Comparison of ENCODE assay signal across 1 cellular context in the genomic region with DNA sequence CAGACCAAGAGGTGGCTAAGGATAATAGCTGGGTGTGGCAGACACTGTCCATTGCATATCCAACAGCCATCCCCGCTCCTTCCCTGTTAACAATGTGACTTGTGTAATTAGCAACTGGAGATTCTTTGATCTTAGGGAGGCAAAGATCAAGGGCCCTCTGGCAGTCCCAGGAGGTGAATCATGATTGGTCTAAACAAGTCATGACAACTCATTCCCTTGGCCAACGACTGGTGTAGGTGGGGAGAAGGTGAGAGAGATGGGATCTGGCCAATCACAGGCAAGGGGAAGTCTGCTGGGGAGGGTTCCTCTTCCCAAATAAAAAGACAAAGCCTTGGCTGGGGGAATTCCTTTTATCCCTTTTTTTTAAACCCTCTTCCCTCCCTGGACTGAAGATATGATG.
TF ChIP-seq lines count a peak whose summit lies in the region.

No MANE protein-coding gene starts in this region.

TF ChIP-seq in HepG2, 621 proteins besides CTCF, POLR2A, EP300 and RAD21:
- no peak for TF ChIP-seq ZKSCAN5 (CRISPR knock-in tag; IDR thresholded peaks at IDR 0.05)
- TF ChIP-seq SOX6 (IDR thresholded peaks at IDR 0.05): no peak
- no peak for TF ChIP-seq SOX6 (CRISPR knock-in tag; IDR thresholded peaks at IDR 0.05)
- TF ChIP-seq NFYC (CRISPR knock-in tag; IDR thresholded peaks at IDR 0.05): peak; percentile 46; the same call in 1 of the 2 replicates
- peak; percentile 33; the same call in 1 of the 2 replicates for TF ChIP-seq TCF7 (IDR thresholded peaks at IDR 0.05; ENCODE audit: low read depth)
- TF ChIP-seq BRCA1 (CRISPR knock-in tag; IDR thresholded peaks at IDR 0.05): no peak
- TF ChIP-seq, protein P1, sequence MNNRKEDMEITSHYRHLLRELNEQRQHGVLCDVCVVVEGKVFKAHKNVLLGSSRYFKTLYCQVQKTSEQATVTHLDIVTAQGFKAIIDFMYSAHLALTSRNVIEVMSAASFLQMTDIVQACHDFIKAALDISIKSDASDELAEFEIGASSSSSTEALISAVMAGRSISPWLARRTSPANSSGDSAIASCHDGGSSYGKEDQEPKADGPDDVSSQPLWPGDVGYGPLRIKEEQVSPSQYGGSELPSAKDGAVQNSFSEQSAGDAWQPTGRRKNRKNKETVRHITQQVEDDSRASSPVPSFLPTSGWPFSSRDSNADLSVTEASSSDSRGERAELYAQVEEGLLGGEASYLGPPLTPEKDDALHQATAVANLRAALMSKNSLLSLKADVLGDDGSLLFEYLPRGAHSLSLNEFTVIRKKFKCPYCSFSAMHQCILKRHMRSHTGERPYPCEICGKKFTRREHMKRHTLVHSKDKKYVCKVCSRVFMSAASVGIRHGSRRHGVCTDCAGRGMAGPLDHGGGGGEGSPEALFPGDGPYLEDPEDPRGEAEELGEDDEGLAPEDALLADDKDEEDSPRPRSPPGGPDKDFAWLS (CRISPR knock-in tag; IDR thresholded peaks at IDR 0.05; ENCODE audit: borderline replicate concordance): no peak
- TF ChIP-seq ETV6 (CRISPR knock-in tag; conservative IDR thresholded peaks at IDR 0.05): no peak
- TF ChIP-seq, protein P2, sequence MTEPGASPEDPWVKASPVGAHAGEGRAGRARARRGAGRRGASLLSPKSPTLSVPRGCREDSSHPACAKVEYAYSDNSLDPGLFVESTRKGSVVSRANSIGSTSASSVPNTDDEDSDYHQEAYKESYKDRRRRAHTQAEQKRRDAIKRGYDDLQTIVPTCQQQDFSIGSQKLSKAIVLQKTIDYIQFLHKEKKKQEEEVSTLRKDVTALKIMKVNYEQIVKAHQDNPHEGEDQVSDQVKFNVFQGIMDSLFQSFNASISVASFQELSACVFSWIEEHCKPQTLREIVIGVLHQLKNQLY (CRISPR knock-in tag; IDR thresholded peaks at IDR 0.05): no peak
- no peak for TF ChIP-seq KDM6A (CRISPR knock-in tag; IDR thresholded peaks at IDR 0.05; ENCODE audit: low read depth)
- 0 out of 2 replicates have a peak, but pooled peaks have one; percentile 36 for TF ChIP-seq SOX5 (CRISPR knock-in tag; IDR thresholded peaks at IDR 0.05; ENCODE audit: borderline replicate concordance)
- TF ChIP-seq, protein P3, sequence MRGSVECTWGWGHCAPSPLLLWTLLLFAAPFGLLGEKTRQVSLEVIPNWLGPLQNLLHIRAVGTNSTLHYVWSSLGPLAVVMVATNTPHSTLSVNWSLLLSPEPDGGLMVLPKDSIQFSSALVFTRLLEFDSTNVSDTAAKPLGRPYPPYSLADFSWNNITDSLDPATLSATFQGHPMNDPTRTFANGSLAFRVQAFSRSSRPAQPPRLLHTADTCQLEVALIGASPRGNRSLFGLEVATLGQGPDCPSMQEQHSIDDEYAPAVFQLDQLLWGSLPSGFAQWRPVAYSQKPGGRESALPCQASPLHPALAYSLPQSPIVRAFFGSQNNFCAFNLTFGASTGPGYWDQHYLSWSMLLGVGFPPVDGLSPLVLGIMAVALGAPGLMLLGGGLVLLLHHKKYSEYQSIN (CRISPR knock-in tag; IDR thresholded peaks at IDR 0.05; ENCODE audit: borderline replicate concordance): no peak
- no peak for TF ChIP-seq SMC3 (IDR thresholded peaks at IDR 0.05; ENCODE audit: low read length)
- no peak for TF ChIP-seq YEATS2 (CRISPR knock-in tag; IDR thresholded peaks at IDR 0.05; ENCODE audit: borderline replicate concordance)
- TF ChIP-seq KDM5A (IDR thresholded peaks at IDR 0.05; ENCODE audit: borderline replicate concordance, low read length): no peak
- no peak for TF ChIP-seq KLF11 (CRISPR knock-in tag; IDR thresholded peaks at IDR 0.05)
- TF ChIP-seq FOSL2 (CRISPR knock-in tag; IDR thresholded peaks at IDR 0.05): 0 out of 2 replicates have a peak, but pooled peaks have one; percentile 33
- no peak for TF ChIP-seq MBD4 (IDR thresholded peaks at IDR 0.05; ENCODE audit: borderline replicate concordance, low read length)
- TF ChIP-seq, protein P4, sequence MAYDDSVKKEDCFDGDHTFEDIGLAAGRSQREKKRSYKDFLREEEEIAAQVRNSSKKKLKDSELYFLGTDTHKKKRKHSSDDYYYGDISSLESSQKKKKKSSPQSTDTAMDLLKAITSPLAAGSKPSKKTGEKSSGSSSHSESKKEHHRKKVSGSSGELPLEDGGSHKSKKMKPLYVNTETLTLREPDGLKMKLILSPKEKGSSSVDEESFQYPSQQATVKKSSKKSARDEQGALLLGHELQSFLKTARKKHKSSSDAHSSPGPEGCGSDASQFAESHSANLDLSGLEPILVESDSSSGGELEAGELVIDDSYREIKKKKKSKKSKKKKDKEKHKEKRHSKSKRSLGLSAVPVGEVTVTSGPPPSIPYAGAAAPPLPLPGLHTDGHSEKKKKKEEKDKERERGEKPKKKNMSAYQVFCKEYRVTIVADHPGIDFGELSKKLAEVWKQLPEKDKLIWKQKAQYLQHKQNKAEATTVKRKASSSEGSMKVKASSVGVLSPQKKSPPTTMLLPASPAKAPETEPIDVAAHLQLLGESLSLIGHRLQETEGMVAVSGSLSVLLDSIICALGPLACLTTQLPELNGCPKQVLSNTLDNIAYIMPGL (CRISPR knock-in tag; IDR thresholded peaks at IDR 0.05; ENCODE audit: borderline replicate concordance in 1 of 2, low read depth in 1 of 2): no peak
- peak; percentile 51; the same call in 1 of the 2 replicates for TF ChIP-seq NFYB (CRISPR knock-in tag; IDR thresholded peaks at IDR 0.05)
TF ChIP-seq in HepG2: peak in this region for 5.
